In genomic region chr3:99808163-99808794, GRCh38 we compare ENCODE assay signal across 8 cellular contexts. TPM values are rescaled to one million over a fixed set of nuclear protein-coding genes. Genes with fewer than 3 reads are reported as not detected.
A peak's percentile ranks its signal among the peaks of the same experiment; 100 is the strongest.
DNase-seq lines count a peak whose midpoint lies in the region; ATAC-seq, FAIRE-seq and TF ChIP-seq lines count a peak whose summit lies in the region.

No MANE protein-coding gene starts in this region.

- peak; percentile 64 for TF ChIP-seq CTCF in WTC11 (IDR thresholded peaks at IDR 0.05)

- FAIRE-seq in frontal cortex (lab: Jason Lieb, UNC) = no peak

- no peak overlapping the region for H3K4me3 Mint-ChIP-seq in WTC11

- DNase-seq in activated effector memory CD4-positive, alpha-beta T cell treated with anti-CD3 and anti-CD28 coated beads, Interleukin-2, amount 50 U/mL, for 16 hours = peak; percentile 69
- no peak for DNase-seq in activated effector memory CD4-positive, alpha-beta T cell treated with Interleukin-2 at 50 U/mL for 16 hours
- DNase-seq in NCI-H2171 treated with DMSO at 0.1 percent for 48 hours (lab: John Stamatoyannopoulos, UW) (peak; percentile 75), WTC11 (ENCODE audit: low spot score) (peak; percentile 59), fibroblast of peridontal ligament (ENCODE audit: extremely low read depth) (peak; percentile 88), neuronal stem cell (ENCODE audit: low spot score) (peak; percentile 60), frontal cortex (ENCODE audit: low spot score in 2 of 2) (no peak)

- peaks cover 4% of the 10 kb centered on the region for H3K27me3 Mint-ChIP-seq in WTC11 (ENCODE audit: low read depth)

- peak overlapping the region; percentile 63 for H2AFZ ChIP-seq in neuronal stem cell (ENCODE audit: low read length)

- POLR2A ChIA-PET in WTC11 (lab: Charles Lee) = no interaction called here

- no peaks in the 10 kb centered on the region for H3K36me3 ChIP-seq in neuronal stem cell (replicated peaks in 1 of 2; ENCODE audit: control insufficient read depth in 2 of 2, insufficient read depth in 2 of 2, low read length in 2 of 2)

- H2AK5ac ChIP-seq in neuronal stem cell (ENCODE audit: low read depth, low read length) = no peak overlapping the region

- H3K36me3 Mint-ChIP-seq in WTC11 = peaks cover 34% of the 10 kb centered on the region

- H2BK15ac ChIP-seq in neuronal stem cell (ENCODE audit: low read length) = no peak overlapping the region

- H4K91ac ChIP-seq in neuronal stem cell (ENCODE audit: low read depth, low read length, poor library complexity) = no peak overlapping the region

- WGBS in neuronal stem cell (ENCODE audit: extremely low coverage in 2 of 2, insufficient read length in 2 of 2, insufficient replicate concordance in 1 of 2), 2 donors = no CpG with 5 or more reads among the region's 4 CpGs

- no peak overlapping the region for H3K27ac Mint-ChIP-seq in WTC11

- no peak overlapping the region for H3K27ac ChIP-seq in neuronal stem cell (replicated peaks; ENCODE audit: low read length)

- H2BK12ac ChIP-seq in neuronal stem cell (ENCODE audit: low read length) = no peak overlapping the region

- H3K23ac ChIP-seq in neuronal stem cell (ENCODE audit: low read depth, low read length, poor library complexity) = no peak overlapping the region

- H3K4me1 ChIP-seq in neuronal stem cell (ENCODE audit: control insufficient read depth in 2 of 2, insufficient read depth in 1 of 2, low read depth in 1 of 2, low read length in 2 of 2) = no peaks in the 10 kb centered on the region

- ATAC-seq in HG02588 (IDR thresholded peaks at IDR 0.05; ENCODE audit: unreplicated experiment) (peak; percentile 70), WTC11 (peak; percentile 86)

- no peak overlapping the region for H2BK5ac ChIP-seq in neuronal stem cell (ENCODE audit: low read length)

- H3K9ac ChIP-seq in neuronal stem cell (ENCODE audit: low read depth, low read length, poor library complexity) = no peak overlapping the region

- H3K14ac ChIP-seq in neuronal stem cell (ENCODE audit: low read length) = no peak overlapping the region

- no peak overlapping the region for H3K4me3 ChIP-seq in neuronal stem cell (ENCODE audit: low read length in 2 of 2)

- no peak overlapping the region for H3K18ac ChIP-seq in neuronal stem cell (ENCODE audit: low read length)

- no peak overlapping the region for H2BK120ac ChIP-seq in neuronal stem cell (ENCODE audit: low read depth, low read length)

- no peaks in the 10 kb centered on the region for H3K79me1 ChIP-seq in neuronal stem cell (ENCODE audit: low read depth, low read length)

- CTCF ChIA-PET in WTC11 (lab: Charles Lee) = interaction anchor here (0.7 to 2.4 kb wide), 11 partner anchors 9 to 446 kb away, joined by 3 to 9 read pairs (median 4); partner anchors contain the start of genes CMSS1 and COL8A1

- H3K9me3 ChIP-seq in neuronal stem cell (replicated peaks in 1 of 2; ENCODE audit: control insufficient read depth in 2 of 2, insufficient read depth in 1 of 2, low read depth in 1 of 2, low read length in 2 of 2) = peaks cover 11 to 16% of the 10 kb centered on the region in 2 donors

- H3K27me3 ChIP-seq in neuronal stem cell (ENCODE audit: control insufficient read depth in 3 of 3, insufficient read depth in 3 of 3, low read depth in 1 of 3, low read length in 3 of 3) = no peaks in the 10 kb centered on the region

- no peak overlapping the region for H3K4ac ChIP-seq in neuronal stem cell (ENCODE audit: low read length)

- H4K8ac ChIP-seq in neuronal stem cell (ENCODE audit: low read depth, low read length) = no peak overlapping the region

- H3K4me2 ChIP-seq in neuronal stem cell (ENCODE audit: insufficient read depth, low read length, poor library complexity, severe bottlenecking) = no peak overlapping the region

- no peaks in the 10 kb centered on the region for H3K4me1 Mint-ChIP-seq in WTC11

- H3K9me3 Mint-ChIP-seq in WTC11 = peaks cover 38% of the 10 kb centered on the region

TF ChIP-seq in WTC11, 78 proteins besides CTCF, POLR2A, EP300 and RAD21:
- TF ChIP-seq ATF1 (CRISPR knock-in tag; IDR thresholded peaks at IDR 0.05) (no peak), STAT6 (CRISPR knock-in tag; conservative IDR thresholded peaks at IDR 0.05; ENCODE audit: low read depth) (no peak), NR1H2 (CRISPR knock-in tag; IDR thresholded peaks at IDR 0.05) (no peak), ZNF671 (CRISPR knock-in tag; IDR thresholded peaks at IDR 0.05) (no peak), NR3C1 (CRISPR knock-in tag; conservative IDR thresholded peaks at IDR 0.05; ENCODE audit: low read depth) (no peak)
TF ChIP-seq in WTC11: peak in this region for 0.

RNA-seq across cellular contexts. Expression of gene CMSS1, which starts 9.4 kb away (rescaled TPM):
- 57.7 to 70.6 TPM (median 61.7 TPM) in 3 replicates for total RNA-seq in WTC11 (2021)
- 96.3 TPM for polyA plus RNA-seq in neuronal stem cell (2013, experiment 1 of 2)
- polyA plus RNA-seq in neuronal stem cell (2013, experiment 2 of 2) = 93.1 TPM
- 8.2 TPM for total RNA-seq in frontal cortex

Comparison
In these comparisons a context has a peak if more than half of its experiments do, and no peak if none do; other contexts are left out.
1. DNase-seq: peak in activated effector memory CD4-positive, alpha-beta T cell treated with anti-CD3 and anti-CD28 coated beads, Interleukin-2, amount 50 U/mL, for 16 hours (single experiment), NCI-H2171 treated with DMSO at 0.1 percent for 48 hours (single experiment), WTC11 (single experiment), fibroblast of peridontal ligament (single experiment) and neuronal stem cell (single experiment); none in activated effector memory CD4-positive, alpha-beta T cell treated with Interleukin-2 at 50 U/mL for 16 hours (single experiment) and frontal cortex (0 of 2).